8 cellular contexts compared by ENCODE assay signal in the genomic region with DNA sequence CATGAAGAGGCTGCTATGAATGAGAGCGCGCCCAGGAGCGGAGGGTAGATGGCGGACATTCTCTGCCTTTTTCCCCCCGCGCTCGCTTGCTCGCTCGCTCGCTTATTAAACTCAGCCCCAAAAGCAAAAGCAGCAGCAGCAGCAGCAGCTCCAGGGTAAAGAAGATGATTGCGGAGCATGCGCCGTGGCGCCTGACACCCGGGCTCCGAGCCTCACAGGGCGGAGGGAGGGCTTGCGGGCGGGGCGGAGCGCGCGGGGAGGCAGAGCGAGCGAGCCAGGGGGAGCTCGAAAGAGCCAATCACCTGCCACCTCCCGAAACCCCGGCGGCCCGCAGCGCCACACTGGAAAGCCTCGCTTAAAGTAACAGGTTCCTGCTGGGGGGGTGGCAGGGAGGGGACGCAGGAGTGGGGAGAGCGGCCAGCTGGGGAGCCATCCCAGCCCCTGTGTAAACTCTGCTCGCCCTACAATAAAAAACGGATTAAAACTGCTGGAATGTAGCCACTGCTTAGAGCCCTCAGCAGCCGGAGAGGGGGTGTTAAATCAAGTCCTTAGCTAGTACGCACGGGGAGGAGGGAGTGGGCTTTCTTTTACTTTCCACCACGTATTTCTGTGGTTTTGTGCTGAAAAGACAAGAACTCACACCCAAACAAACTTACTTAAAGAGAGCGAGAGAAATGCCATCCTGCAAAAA. TPM values are rescaled to one million over a fixed set of nuclear protein-coding genes. Genes with fewer than 3 reads are reported as not detected.
A peak's percentile ranks its signal among the peaks of the same experiment; 100 is the strongest.
DNase-seq lines count a peak whose midpoint lies in the region; ATAC-seq and TF ChIP-seq lines count a peak whose summit lies in the region.

A gene (minus strand): TSS at position 170 of the 691 bp plus-strand sequence.

- H3K4me2 ChIP-seq in DND-41 (ENCODE audit: insufficient read depth, low read length) (peak within 1 kb of the TSS; percentile 96), Karpas-422 (ENCODE audit: low read depth, low read length, poor library complexity, severe bottlenecking) (peak within 1 kb of the TSS; percentile 100), neural cell (ENCODE audit: low read length) (peak within 1 kb of the TSS; percentile 90)

- no peaks in the 10 kb centered on the region for H3K9me3 Mint-ChIP-seq in stimulated activated naive CD8-positive, alpha-beta T cell treated with anti-CD3 and anti-CD28 coated beads, Interleukin-15, amount 100 ng/mL, for 72 hours

- H3K27ac Mint-ChIP-seq in stimulated activated naive CD8-positive, alpha-beta T cell treated with anti-CD3 and anti-CD28 coated beads, Interleukin-15, amount 100 ng/mL, for 72 hours, result peak within 1 kb of the TSS; percentile 99 to 100

- no peaks in the 10 kb centered on the region for H3K9me3 ChIP-seq in DND-41 (ENCODE audit: insufficient read depth, low read length, severe bottlenecking)
- no peaks in the 10 kb centered on the region for H3K9me3 ChIP-seq in Karpas-422 (ENCODE audit: low read length)
- H3K9me3 ChIP-seq in neural cell (ENCODE audit: low read length), result no peaks in the 10 kb centered on the region

- H3K4me1 ChIP-seq in DND-41 (ENCODE audit: insufficient read depth, low read length) (peaks cover 55% of the 10 kb centered on the region), Karpas-422 (ENCODE audit: low read length) (peaks cover 22% of the 10 kb centered on the region)

- no peak for TF ChIP-seq EP300 in neural cell (conservative IDR thresholded peaks at IDR 0.05; ENCODE audit: poor library complexity, severe bottlenecking)

- H3K9ac ChIP-seq in DND-41 (ENCODE audit: low read depth, low read length) (peak within 1 kb of the TSS; percentile 84), Karpas-422 (ENCODE audit: low read length) (peak within 1 kb of the TSS; percentile 78), neural cell (ENCODE audit: low read length) (peak within 1 kb of the TSS; percentile 92)

- peak; percentile 49 for TF ChIP-seq RAD21 in neural cell (conservative IDR thresholded peaks at IDR 0.05)

- H3K27me3 Mint-ChIP-seq in stimulated activated naive CD8-positive, alpha-beta T cell treated with anti-CD3 and anti-CD28 coated beads, Interleukin-15, amount 100 ng/mL, for 72 hours, result no peaks in the 10 kb centered on the region

- H3K4me3 ChIP-seq in DND-41 (ENCODE audit: low read depth in 1 of 2, low read length in 2 of 2) (peak within 1 kb of the TSS; percentile 78 to 89), Karpas-422 (ENCODE audit: low read length) (peak within 1 kb of the TSS; percentile 89), neural cell (ENCODE audit: low read length) (peak within 1 kb of the TSS; percentile 84)

- H3K79me2 ChIP-seq in DND-41 (ENCODE audit: insufficient read depth, low read length), result peaks cover 43% of the 10 kb centered on the region
- no peaks in the 10 kb centered on the region for H3K79me2 ChIP-seq in Karpas-422 (ENCODE audit: low read length)
- peaks cover 36% of the 10 kb centered on the region for H3K79me2 ChIP-seq in neural cell (replicated peaks; ENCODE audit: insufficient read depth, low read length)

- H3K36me3 ChIP-seq in DND-41 (ENCODE audit: insufficient read depth, low read length) (peaks cover 7% of the 10 kb centered on the region; the same call in 1 of the 2 replicates), Karpas-422 (ENCODE audit: insufficient read depth, low read length) (no peaks in the 10 kb centered on the region), neural cell (ENCODE audit: insufficient read depth, low read length) (no peaks in the 10 kb centered on the region)

- H3K27me3 ChIP-seq in DND-41 (ENCODE audit: insufficient read depth, low read length, poor library complexity) (peaks cover 7% of the 10 kb centered on the region), Karpas-422 (ENCODE audit: low read length) (no peaks in the 10 kb centered on the region), neural cell (ENCODE audit: insufficient read depth, low read depth, low read length) (peaks cover 17% of the 10 kb centered on the region)

- H2AFZ ChIP-seq in DND-41 (ENCODE audit: low read depth, low read length) (peak within 1 kb of the TSS; percentile 84), Karpas-422 (ENCODE audit: low read length) (peak within 1 kb of the TSS; percentile 99), neural cell (ENCODE audit: low read depth, low read length) (peak within 1 kb of the TSS; percentile 62)

- DNase-seq in DND-41, result peak; percentile 97
- peak; percentile 97 for DNase-seq in Karpas-422
- peak; percentile 95 for DNase-seq in RPMI8226
- DNase-seq in activated effector memory CD4-positive, alpha-beta T cell treated with Interleukin-2 at 50 U/mL for 16 hours, result peak; percentile 96
- peak; percentile 92 for DNase-seq in fibroblast of the conjunctiva (ENCODE audit: low read depth)
- DNase-seq in stimulated activated naive CD8-positive, alpha-beta T cell treated with anti-CD3 and anti-CD28 coated beads, Interleukin-15, amount 100 ng/mL, for 72 hours, result peak; percentile 96 to 97

- peak; percentile 79 for ATAC-seq in DND-41 (ENCODE audit: insufficient read depth, low read depth)
- peak; percentile 77 for ATAC-seq in GM21825 (IDR thresholded peaks at IDR 0.05; ENCODE audit: unreplicated experiment)
- ATAC-seq in stimulated activated naive CD8-positive, alpha-beta T cell treated with anti-CD3 and anti-CD28 coated beads, Interleukin-15, amount 100 ng/mL, for 72 hours, result peak; percentile 85

- peaks cover 12% of the 10 kb centered on the region for H4K20me1 ChIP-seq in DND-41 (ENCODE audit: insufficient read depth, low read length)
- no peaks in the 10 kb centered on the region for H4K20me1 ChIP-seq in Karpas-422 (ENCODE audit: insufficient read depth, low read depth, low read length)
- no peaks in the 10 kb centered on the region for H4K20me1 ChIP-seq in neural cell (ENCODE audit: insufficient read depth)

- H3K4me1 Mint-ChIP-seq in stimulated activated naive CD8-positive, alpha-beta T cell treated with anti-CD3 and anti-CD28 coated beads, Interleukin-15, amount 100 ng/mL, for 72 hours, result peaks cover 45% of the 10 kb centered on the region

- H3F3A ChIP-seq in neural cell (ENCODE audit: insufficient read depth, low read length, poor library complexity, severe bottlenecking), result no peaks in the 10 kb centered on the region

- H3K9me2 ChIP-seq in Karpas-422 (replicated peaks; ENCODE audit: insufficient read depth, low read length), result no peaks in the 10 kb centered on the region
- no peaks in the 10 kb centered on the region for H3K9me2 ChIP-seq in neural cell (ENCODE audit: insufficient read depth, low read length)

- TF ChIP-seq CTCF in DND-41 (IDR thresholded peaks at IDR 0.05; ENCODE audit: borderline replicate concordance, extremely low read depth, low read length, poor library complexity, severe bottlenecking), result peak; percentile 18
- TF ChIP-seq CTCF in neural cell (IDR thresholded peaks at IDR 0.05; ENCODE audit: poor library complexity, severe bottlenecking), result no peak

- peak within 1 kb of the TSS; percentile 81 for H3K27ac ChIP-seq in DND-41 (ENCODE audit: low read length)
- peak within 1 kb of the TSS; percentile 65 for H3K27ac ChIP-seq in Karpas-422 (ENCODE audit: low read length)
- peak within 1 kb of the TSS; percentile 98 for H3K27ac ChIP-seq in neural cell (ENCODE audit: low read length)

- H3K4me3 Mint-ChIP-seq in stimulated activated naive CD8-positive, alpha-beta T cell treated with anti-CD3 and anti-CD28 coated beads, Interleukin-15, amount 100 ng/mL, for 72 hours, result peak within 1 kb of the TSS; percentile 94 to 96

TF ChIP-seq in neural cell, 6 proteins besides CTCF, POLR2A, EP300 and RAD21:
- TF ChIP-seq MXI1 (conservative IDR thresholded peaks at IDR 0.05; ENCODE audit: poor library complexity, severe bottlenecking), result peak; percentile 26
- peak; percentile 57 for TF ChIP-seq TAF1 (IDR thresholded peaks at IDR 0.05; ENCODE audit: low read depth)
- TF ChIP-seq POLR2AphosphoS5 (IDR thresholded peaks at IDR 0.05), result peak; percentile 89
- TF ChIP-seq, protein P1, sequence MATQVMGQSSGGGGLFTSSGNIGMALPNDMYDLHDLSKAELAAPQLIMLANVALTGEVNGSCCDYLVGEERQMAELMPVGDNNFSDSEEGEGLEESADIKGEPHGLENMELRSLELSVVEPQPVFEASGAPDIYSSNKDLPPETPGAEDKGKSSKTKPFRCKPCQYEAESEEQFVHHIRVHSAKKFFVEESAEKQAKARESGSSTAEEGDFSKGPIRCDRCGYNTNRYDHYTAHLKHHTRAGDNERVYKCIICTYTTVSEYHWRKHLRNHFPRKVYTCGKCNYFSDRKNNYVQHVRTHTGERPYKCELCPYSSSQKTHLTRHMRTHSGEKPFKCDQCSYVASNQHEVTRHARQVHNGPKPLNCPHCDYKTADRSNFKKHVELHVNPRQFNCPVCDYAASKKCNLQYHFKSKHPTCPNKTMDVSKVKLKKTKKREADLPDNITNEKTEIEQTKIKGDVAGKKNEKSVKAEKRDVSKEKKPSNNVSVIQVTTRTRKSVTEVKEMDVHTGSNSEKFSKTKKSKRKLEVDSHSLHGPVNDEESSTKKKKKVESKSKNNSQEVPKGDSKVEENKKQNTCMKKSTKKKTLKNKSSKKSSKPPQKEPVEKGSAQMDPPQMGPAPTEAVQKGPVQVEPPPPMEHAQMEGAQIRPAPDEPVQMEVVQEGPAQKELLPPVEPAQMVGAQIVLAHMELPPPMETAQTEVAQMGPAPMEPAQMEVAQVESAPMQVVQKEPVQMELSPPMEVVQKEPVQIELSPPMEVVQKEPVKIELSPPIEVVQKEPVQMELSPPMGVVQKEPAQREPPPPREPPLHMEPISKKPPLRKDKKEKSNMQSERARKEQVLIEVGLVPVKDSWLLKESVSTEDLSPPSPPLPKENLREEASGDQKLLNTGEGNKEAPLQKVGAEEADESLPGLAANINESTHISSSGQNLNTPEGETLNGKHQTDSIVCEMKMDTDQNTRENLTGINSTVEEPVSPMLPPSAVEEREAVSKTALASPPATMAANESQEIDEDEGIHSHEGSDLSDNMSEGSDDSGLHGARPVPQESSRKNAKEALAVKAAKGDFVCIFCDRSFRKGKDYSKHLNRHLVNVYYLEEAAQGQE (IDR thresholded peaks at IDR 0.05; ENCODE audit: borderline replicate concordance), result peak; percentile 74
- TF ChIP-seq EZH2 (IDR thresholded peaks at IDR 0.05; ENCODE audit: borderline replicate concordance, insufficient read depth, low read length, poor library complexity, severe bottlenecking), result no peak
- TF ChIP-seq SMC3 (conservative IDR thresholded peaks at IDR 0.05; ENCODE audit: poor library complexity), result peak; percentile 38

RNA-seq across cellular contexts. Expression of the gene that starts here (rescaled TPM):
- 4.0 and 5.8 TPM in 2 replicates for total RNA-seq in Karpas-422 (2014; rRNA removed; shearing (Covaris generic); ENCODE audit: low replicate concordance)
- 61.5 and 68.9 TPM in 2 replicates for polyA plus RNA-seq in neural cell
- 191 and 211 TPM in 2 replicates for polyA minus RNA-seq in neural cell

Comparison
In these comparisons a context has a peak if more than half of its experiments do, and no peak if none do; other contexts are left out.
1. Peak in every context shown above with its lines: DNase-seq, ATAC-seq, H3K4me3 ChIP-seq and H3K27ac ChIP-seq.